ENCODE assay signal across 8 cellular contexts in the genomic region with DNA sequence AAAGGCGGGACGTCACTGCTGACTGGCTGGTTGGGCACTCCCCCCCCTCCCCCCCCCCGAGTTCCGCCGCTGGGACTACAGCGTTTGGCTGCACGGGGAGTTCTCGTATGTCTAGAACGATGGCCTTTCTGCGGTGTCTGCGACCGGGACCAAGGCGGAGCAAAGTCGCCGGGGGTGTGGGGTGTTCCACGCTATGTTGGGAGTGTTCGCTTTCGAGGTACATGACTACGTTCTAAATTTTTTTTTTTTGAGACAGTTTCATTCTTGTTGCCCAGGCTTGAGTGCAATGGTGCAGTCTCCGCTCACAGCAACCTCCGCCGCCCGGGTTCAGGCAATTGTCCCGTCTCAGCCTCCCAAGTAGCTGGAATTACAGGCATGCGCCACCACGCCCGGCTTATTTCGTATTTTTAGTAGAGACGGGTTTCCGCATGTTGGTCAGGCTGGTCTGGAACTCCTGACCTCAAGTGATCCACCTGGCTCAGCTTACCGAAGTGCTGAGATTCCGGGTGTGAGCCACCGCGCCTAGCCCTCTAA. TPM values are rescaled to one million over a fixed set of nuclear protein-coding genes. Genes with fewer than 3 reads are reported as not detected.
DNase-seq lines count a peak whose midpoint lies in the region; ATAC-seq and TF ChIP-seq lines count a peak whose summit lies in the region.

No MANE protein-coding gene starts in this region.

- no peak for TF ChIP-seq CTCF in foreskin fibroblast (IDR thresholded peaks at IDR 0.05; ENCODE audit: low read depth, low read length)

- H3K27me3 ChIP-seq in HAP-1 (ENCODE audit: low read depth) (no peaks in the 10 kb centered on the region), skeletal muscle satellite cell (ENCODE audit: control insufficient read depth, insufficient read depth, low read length) (no peaks in the 10 kb centered on the region)

- peak; percentile 5 for ATAC-seq in SK-N-SH treated with all-trans-retinoic acid at 6 μM for 48 hours
- no peak for ATAC-seq in HG03439 (IDR thresholded peaks at IDR 0.05; ENCODE audit: unreplicated experiment)

- H3K9me3 ChIP-seq in HAP-1: no peaks in the 10 kb centered on the region
- no peaks in the 10 kb centered on the region for H3K9me3 ChIP-seq in skeletal muscle satellite cell (replicated peaks; ENCODE audit: low read length)

- H3K4me1 ChIP-seq in HAP-1 (peaks cover 34% of the 10 kb centered on the region), skeletal muscle satellite cell (ENCODE audit: control insufficient read depth, insufficient read depth, low read length) (peaks cover 24% of the 10 kb centered on the region)

- H3K9ac ChIP-seq in skeletal muscle satellite cell (ENCODE audit: low read depth, low read length): peak overlapping the region; percentile 95

- H3K4me3 ChIP-seq in HAP-1: peak overlapping the region; percentile 80
- H3K4me3 ChIP-seq in foreskin fibroblast (ENCODE audit: low read depth in 1 of 2, low read length in 2 of 2): peak overlapping the region; percentile 84 to 96
- peak overlapping the region; percentile 91 for H3K4me3 ChIP-seq in skeletal muscle satellite cell (ENCODE audit: low read length)

- in situ Hi-C loops in HAP-1 (cut with MboI; ENCODE audit: low sequenced_read_pairs): no loop called here

- H3K4me2 ChIP-seq in skeletal muscle satellite cell (ENCODE audit: low read length): peak overlapping the region; percentile 85

- no peak for DNase-seq in HAP-1 (ENCODE audit: low spot score in 2 of 2)
- DNase-seq in foreskin fibroblast: no peak
- no peak for DNase-seq in NCI-H774 (lab: John Stamatoyannopoulos, UW)
- no peak for DNase-seq in stimulated activated CD4-positive, alpha-beta T cell treated with anti-CD3 and anti-CD28 coated beads, Interleukin-15, amount 100 ng/mL, for 24 hours
- DNase-seq in stimulated activated naive CD4-positive, alpha-beta T cell treated with Interleukin-2 at 50 U/mL for 16 hours (lab: John Stamatoyannopoulos, UW): no peak

- peaks cover 25% of the 10 kb centered on the region for H3K36me3 ChIP-seq in HAP-1 (replicated peaks)
- peaks cover 15% of the 10 kb centered on the region for H3K36me3 ChIP-seq in skeletal muscle satellite cell (ENCODE audit: insufficient read depth, low read length)

TF ChIP-seq in SK-N-SH treated with all-trans-retinoic acid at 6 μM for 48 hours, 23 proteins besides CTCF, POLR2A, EP300 and RAD21:
- no peak for TF ChIP-seq ARNTL (CRISPR knock-in tag; IDR thresholded peaks at IDR 0.05; ENCODE audit: borderline replicate concordance, low read depth)
- no peak for TF ChIP-seq SNAI2 (CRISPR knock-in tag; IDR thresholded peaks at IDR 0.05)
- no peak for TF ChIP-seq ZNF70 (CRISPR knock-in tag; IDR thresholded peaks at IDR 0.05)
- TF ChIP-seq RARB (CRISPR knock-in tag; IDR thresholded peaks at IDR 0.05): no peak
- TF ChIP-seq, protein P1, sequence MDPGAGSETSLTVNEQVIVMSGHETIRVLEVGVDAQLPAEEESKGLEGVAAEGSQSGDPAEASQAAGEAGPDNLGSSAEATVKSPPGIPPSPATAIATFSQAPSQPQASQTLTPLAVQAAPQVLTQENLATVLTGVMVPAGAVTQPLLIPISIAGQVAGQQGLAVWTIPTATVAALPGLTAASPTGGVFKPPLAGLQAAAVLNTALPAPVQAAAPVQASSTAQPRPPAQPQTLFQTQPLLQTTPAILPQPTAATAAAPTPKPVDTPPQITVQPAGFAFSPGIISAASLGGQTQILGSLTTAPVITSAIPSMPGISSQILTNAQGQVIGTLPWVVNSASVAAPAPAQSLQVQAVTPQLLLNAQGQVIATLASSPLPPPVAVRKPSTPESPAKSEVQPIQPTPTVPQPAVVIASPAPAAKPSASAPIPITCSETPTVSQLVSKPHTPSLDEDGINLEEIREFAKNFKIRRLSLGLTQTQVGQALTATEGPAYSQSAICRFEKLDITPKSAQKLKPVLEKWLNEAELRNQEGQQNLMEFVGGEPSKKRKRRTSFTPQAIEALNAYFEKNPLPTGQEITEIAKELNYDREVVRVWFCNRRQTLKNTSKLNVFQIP (CRISPR knock-in tag; IDR thresholded peaks at IDR 0.05; ENCODE audit: borderline replicate concordance, low read depth): no peak
- no peak for TF ChIP-seq TCF4 (CRISPR knock-in tag; IDR thresholded peaks at IDR 0.05; ENCODE audit: borderline replicate concordance)
- TF ChIP-seq ZNF565 (CRISPR knock-in tag; conservative IDR thresholded peaks at IDR 0.05; ENCODE audit: low read depth): no peak
- no peak for TF ChIP-seq OSR1 (CRISPR knock-in tag; IDR thresholded peaks at IDR 0.05)
- no peak for TF ChIP-seq ISL1 (CRISPR knock-in tag; IDR thresholded peaks at IDR 0.05)
- TF ChIP-seq, protein P2, sequence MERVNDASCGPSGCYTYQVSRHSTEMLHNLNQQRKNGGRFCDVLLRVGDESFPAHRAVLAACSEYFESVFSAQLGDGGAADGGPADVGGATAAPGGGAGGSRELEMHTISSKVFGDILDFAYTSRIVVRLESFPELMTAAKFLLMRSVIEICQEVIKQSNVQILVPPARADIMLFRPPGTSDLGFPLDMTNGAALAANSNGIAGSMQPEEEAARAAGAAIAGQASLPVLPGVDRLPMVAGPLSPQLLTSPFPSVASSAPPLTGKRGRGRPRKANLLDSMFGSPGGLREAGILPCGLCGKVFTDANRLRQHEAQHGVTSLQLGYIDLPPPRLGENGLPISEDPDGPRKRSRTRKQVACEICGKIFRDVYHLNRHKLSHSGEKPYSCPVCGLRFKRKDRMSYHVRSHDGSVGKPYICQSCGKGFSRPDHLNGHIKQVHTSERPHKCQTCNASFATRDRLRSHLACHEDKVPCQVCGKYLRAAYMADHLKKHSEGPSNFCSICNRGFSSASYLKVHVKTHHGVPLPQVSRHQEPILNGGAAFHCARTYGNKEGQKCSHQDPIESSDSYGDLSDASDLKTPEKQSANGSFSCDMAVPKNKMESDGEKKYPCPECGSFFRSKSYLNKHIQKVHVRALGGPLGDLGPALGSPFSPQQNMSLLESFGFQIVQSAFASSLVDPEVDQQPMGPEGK (CRISPR knock-in tag; IDR thresholded peaks at IDR 0.05; ENCODE audit: borderline replicate concordance): no peak
- TF ChIP-seq ZC3H10 (CRISPR knock-in tag; IDR thresholded peaks at IDR 0.05): no peak
TF ChIP-seq in SK-N-SH treated with all-trans-retinoic acid at 6 μM for 48 hours: peak in this region for 0.

RNA-seq across cellular contexts. Expression of a gene that starts 0.6 kb away (rescaled TPM):
- total RNA-seq in skeletal muscle satellite cell (2012; rRNA removed): 39.5 and 86.9 TPM in 2 replicates

RNA-seq across cellular contexts. Expression of a gene that starts 6.7 kb away (rescaled TPM):
- 13.2 and 13.3 TPM in 2 replicates for total RNA-seq in skeletal muscle satellite cell (2012; rRNA removed)

RNA-seq across cellular contexts. Expression of a gene that starts 23.8 kb away (rescaled TPM):
- not detected in 2 replicates for total RNA-seq in skeletal muscle satellite cell (2012; rRNA removed)
